Comparison of ENCODE assay signal across 1 cellular context in genomic region chr12:6689000-6689882, GRCh38.
TF ChIP-seq lines count a peak whose summit lies in the region.

Gene ZNF384 (minus strand): TSS chr12:6689375. CDS start chr12:6679520, 9,855 bp downstream.

TF ChIP-seq in GM23338, 12 proteins besides CTCF, POLR2A, EP300 and RAD21 (continued from another document):
- TF ChIP-seq ZNF462 (CRISPR knock-in tag; IDR thresholded peaks at IDR 0.05) (no peak), CREB1 (CRISPR knock-in tag; IDR thresholded peaks at IDR 0.05; ENCODE audit: low read depth) (peak; percentile 96), REST (IDR thresholded peaks at IDR 0.05; ENCODE audit: unreplicated experiment) (no peak), ZNF331 (CRISPR knock-in tag; IDR thresholded peaks at IDR 0.05; ENCODE audit: low read depth) (no peak), ETS1 (IDR thresholded peaks at IDR 0.05) (peak; percentile 99)
